23 cellular contexts compared by ENCODE assay signal in the genomic region with DNA sequence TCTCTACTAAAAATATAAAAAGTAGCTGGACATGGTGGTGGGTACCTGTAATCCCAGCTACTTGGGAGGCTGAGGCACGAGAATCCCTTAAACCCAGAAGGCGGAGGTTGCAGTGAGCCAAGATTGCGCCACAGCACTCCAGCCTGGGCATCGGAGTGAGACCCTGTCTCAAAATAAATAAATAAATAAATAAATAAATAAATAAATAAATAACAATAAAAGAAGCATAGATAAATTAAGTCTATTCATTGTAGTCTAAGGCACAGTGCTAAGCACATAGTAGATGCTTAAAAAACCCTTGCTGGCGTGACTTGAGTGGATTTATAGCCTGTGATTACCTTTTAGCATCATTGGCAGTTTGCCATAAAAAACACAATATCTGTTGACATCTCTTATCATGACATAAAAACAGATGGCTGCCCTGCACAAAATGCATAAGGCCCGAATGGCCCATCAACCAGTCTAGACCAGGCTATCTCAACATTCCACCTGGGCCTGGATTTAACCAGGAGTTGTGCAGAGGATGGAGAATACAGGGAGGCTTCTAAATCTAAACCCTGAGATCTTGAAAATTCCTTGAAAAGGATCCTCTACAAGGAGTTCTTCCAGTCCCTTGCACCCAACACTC.
DNase-seq lines count a peak whose midpoint lies in the region; ATAC-seq, FAIRE-seq and TF ChIP-seq lines count a peak whose summit lies in the region.
"Had no signal": no experiment of that assay in that cellular context is flagged by ENCODE, and none has a peak within 500 bp of the region (broad histone marks: within the 10 kb centered on the region; RNA-seq: fewer than 3 reads in every experiment).

No MANE protein-coding gene starts in this region.

- H3K27me3 ChIP-seq in ACC112 (ENCODE audit: insufficient read depth, low read length), result peaks cover 9% of the 10 kb centered on the region; the same call in 1 of the 2 replicates
- no peaks in the 10 kb centered on the region for H3K27me3 ChIP-seq in K562 (ENCODE audit: control insufficient read depth in 2 of 2, insufficient read depth in 2 of 2, low read length in 2 of 2)
- no peaks in the 10 kb centered on the region for H3K27me3 ChIP-seq in foreskin keratinocyte
- H3K27me3 ChIP-seq: BLaER1 treated with 17β-estradiol and CSF1 and Interleukin-3, amounts not matched to agents 10 nM and 100 nM; Peyer's patch had no signal

- H3K4me2 ChIP-seq in K562 (ENCODE audit: insufficient read depth, low read length), result no peak overlapping the region

- in situ Hi-C loops in K562 (cut with MboI) (no loop called here), G401 (cut with HindIII; ENCODE audit: low sequenced_read_pairs) (no loop called here)

- ATAC-seq in K562 (no peak), foreskin keratinocyte (no peak)
- ATAC-seq: HCT116 had no signal

- H3K79me2 ChIP-seq in ACC112 (ENCODE audit: control insufficient read depth, insufficient read depth, low read length, unreplicated experiment) (no peaks in the 10 kb centered on the region), K562 (ENCODE audit: control insufficient read depth, insufficient read depth, low read length) (no peaks in the 10 kb centered on the region)

- H2AFZ ChIP-seq in ACC112 (ENCODE audit: low read length, unreplicated experiment) (no peak overlapping the region), K562 (ENCODE audit: low read depth, low read length) (no peak overlapping the region)
- H2AFZ ChIP-seq: GM23248 had no signal

- 56% methylated on average over 6 of the region's 6 CpGs for WGBS in K562 (ENCODE audit: insufficient coverage, low coverage, missing lambda C conversion rate)

- intact Hi-C loops in K562 (cut with micrococcal nuclease), result no loop called here

- POLR2A ChIA-PET in K562 (lab: Yijun Ruan, JAX), result interaction anchor here (1.3 kb wide), 1 partner anchor 11 kb away, joined by 5 read pairs; no protein-coding TSS in a partner anchor

- no peaks in the 10 kb centered on the region for H3K36me3 ChIP-seq in ACC112 (ENCODE audit: insufficient read depth, low read length)
- H3K36me3 ChIP-seq in K562 (ENCODE audit: control insufficient read depth, insufficient read depth, low read length), result no peaks in the 10 kb centered on the region
- H3K36me3 ChIP-seq: BLaER1 treated with 17β-estradiol and CSF1 and Interleukin-3, amounts not matched to agents 10 nM and 100 nM; Peyer's patch had no signal

- H3K9me3 ChIP-seq in K562 (replicated peaks; ENCODE audit: control insufficient read depth, insufficient read depth, low read depth, low read length), result no peaks in the 10 kb centered on the region
- H3K9me3 ChIP-seq: BLaER1 treated with 17β-estradiol and CSF1 and Interleukin-3, amounts not matched to agents 10 nM and 100 nM; Peyer's patch had no signal

- no TSS peak for BruUV-seq in K562 (replicated peaks; lab: Mats Ljungman, UMichigan)

- H4K20me1 ChIP-seq in K562 (replicated peaks; ENCODE audit: control insufficient read depth, insufficient read depth, low read length), result no peaks in the 10 kb centered on the region
- H4K20me1 ChIP-seq: BLaER1 treated with 17β-estradiol and CSF1 and Interleukin-3, amounts not matched to agents 10 nM and 100 nM had no signal

- CTCF ChIA-PET in K562 (lab: Yijun Ruan, JAX; ENCODE audit: low intra/inter-chr PET ratio), result no interaction called here

- TF ChIP-seq RAD21 in K562 (CRISPR knock-in tag; conservative IDR thresholded peaks at IDR 0.05 in 1 of 2, IDR thresholded peaks at IDR 0.05 in 1 of 2), result no peak

- no peak for TF ChIP-seq POLR2A in K562 (conservative IDR thresholded peaks at IDR 0.05)

- H3K9ac ChIP-seq in K562 (ENCODE audit: insufficient read depth in 1 of 2, low read depth in 2 of 2, low read length in 2 of 2), result no peak overlapping the region
- H3K9ac ChIP-seq: BLaER1 treated with 17β-estradiol and CSF1 and Interleukin-3, amounts not matched to agents 10 nM and 100 nM; GM23248 had no signal

- DNase-seq in NCI-H1436 (lab: John Stamatoyannopoulos, UW) (peak; percentile 21), NCI-H1436 treated with DMSO at 0.1 percent for 48 hours (lab: John Stamatoyannopoulos, UW) (no peak), K562 (ENCODE audit: extremely low read depth in 1 of 4, low spot score in 3 of 4) (no peak), foreskin keratinocyte (peak in 1 of 2 donors; percentile 8), NCI-H446 (lab: John Stamatoyannopoulos, UW) (no peak), G401 (ENCODE audit: low spot score) (no peak), NCI-H345 (lab: John Stamatoyannopoulos, UW) (no peak)
- DNase-seq: 8988T; CD8-positive, alpha-beta memory T cell; DND-41; GDM1; MV-4-11; NCI-H2081 treated with DMSO at 0.1 percent for 48 hours; NCI-H526 treated with DMSO at 0.1 percent for 48 hours; Peyer's patch; SHP77 treated with DMSO at 0.1 percent for 48 hours had no signal

- peaks cover 29% of the 10 kb centered on the region for H3K4me1 ChIP-seq in ACC112 (ENCODE audit: control insufficient read depth, insufficient read depth, low read length, unreplicated experiment)
- peaks cover 0 to 21% of the 10 kb centered on the region in 2 experiments; a peak in 4 of 5 replicates for H3K4me1 ChIP-seq in K562 (replicated peaks in 1 of 2; ENCODE audit: control insufficient read depth in 2 of 2, insufficient read depth in 2 of 2, low read length in 2 of 2)
- H3K4me1 ChIP-seq in foreskin keratinocyte, result peaks cover 42% of the 10 kb centered on the region

- H3K27ac ChIP-seq in ACC112 (ENCODE audit: low read depth, low read length), result peak overlapping the region; percentile 84; the same call in 1 of the 2 replicates
- no peak overlapping the region for H3K27ac ChIP-seq in K562 (ENCODE audit: extremely low read depth, low read depth, low read length)
- H3K27ac ChIP-seq in foreskin keratinocyte, result peak overlapping the region; percentile 95
- H3K27ac ChIP-seq: Peyer's patch had no signal

- no peaks in the 10 kb centered on the region for H3K9me1 ChIP-seq in K562 (ENCODE audit: control insufficient read depth, insufficient read depth, low read length)

- no peak for TF ChIP-seq EP300 in K562 (IDR thresholded peaks at IDR 0.05; ENCODE audit: low read length)

- no peak overlapping the region for H3K4me3 ChIP-seq in ACC112 (ENCODE audit: low read depth, low read length)
- no peak overlapping the region for H3K4me3 ChIP-seq in K562
- H3K4me3 ChIP-seq: BLaER1 treated with 17β-estradiol and CSF1 and Interleukin-3, amounts not matched to agents 10 nM and 100 nM; GM23248; Peyer's patch had no signal

- TF ChIP-seq CTCF in K562 (IDR thresholded peaks at IDR 0.05 in 2 of 3, conservative IDR thresholded peaks at IDR 0.05 in 1 of 3; ENCODE audit: insufficient read depth in 2 of 3, low read depth in 1 of 3, low read length in 3 of 3), result no peak
- TF ChIP-seq CTCF in foreskin keratinocyte (conservative IDR thresholded peaks at IDR 0.05), result no peak

- no peak for FAIRE-seq in K562 (lab: Jason Lieb, UNC)
- FAIRE-seq: D721Med, GM12891, GM18507 had no signal

TF ChIP-seq in K562, 482 proteins besides CTCF, POLR2A, EP300 and RAD21:
- TF ChIP-seq KLF13 (tag; IDR thresholded peaks at IDR 0.05; ENCODE audit: borderline replicate concordance, low read depth) (no peak), NFIC (IDR thresholded peaks at IDR 0.05) (peak; percentile 67)
